1 cellular context compared by ENCODE assay signal in genomic region chr7:137961200-137962177, GRCh38.
TF ChIP-seq lines count a peak whose summit lies in the region.

No MANE protein-coding gene starts in this region.

TF ChIP-seq in WTC11, 78 proteins besides CTCF, POLR2A, EP300 and RAD21 (continued from another document):
- TF ChIP-seq, protein P1, sequence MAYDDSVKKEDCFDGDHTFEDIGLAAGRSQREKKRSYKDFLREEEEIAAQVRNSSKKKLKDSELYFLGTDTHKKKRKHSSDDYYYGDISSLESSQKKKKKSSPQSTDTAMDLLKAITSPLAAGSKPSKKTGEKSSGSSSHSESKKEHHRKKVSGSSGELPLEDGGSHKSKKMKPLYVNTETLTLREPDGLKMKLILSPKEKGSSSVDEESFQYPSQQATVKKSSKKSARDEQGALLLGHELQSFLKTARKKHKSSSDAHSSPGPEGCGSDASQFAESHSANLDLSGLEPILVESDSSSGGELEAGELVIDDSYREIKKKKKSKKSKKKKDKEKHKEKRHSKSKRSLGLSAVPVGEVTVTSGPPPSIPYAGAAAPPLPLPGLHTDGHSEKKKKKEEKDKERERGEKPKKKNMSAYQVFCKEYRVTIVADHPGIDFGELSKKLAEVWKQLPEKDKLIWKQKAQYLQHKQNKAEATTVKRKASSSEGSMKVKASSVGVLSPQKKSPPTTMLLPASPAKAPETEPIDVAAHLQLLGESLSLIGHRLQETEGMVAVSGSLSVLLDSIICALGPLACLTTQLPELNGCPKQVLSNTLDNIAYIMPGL (CRISPR knock-in tag; IDR thresholded peaks at IDR 0.05): no peak
- TF ChIP-seq FOXJ3 (CRISPR knock-in tag; IDR thresholded peaks at IDR 0.05; ENCODE audit: borderline replicate concordance): no peak
- TF ChIP-seq ZNF532 (CRISPR knock-in tag; IDR thresholded peaks at IDR 0.05; ENCODE audit: borderline replicate concordance): no peak
